In the genomic region with DNA sequence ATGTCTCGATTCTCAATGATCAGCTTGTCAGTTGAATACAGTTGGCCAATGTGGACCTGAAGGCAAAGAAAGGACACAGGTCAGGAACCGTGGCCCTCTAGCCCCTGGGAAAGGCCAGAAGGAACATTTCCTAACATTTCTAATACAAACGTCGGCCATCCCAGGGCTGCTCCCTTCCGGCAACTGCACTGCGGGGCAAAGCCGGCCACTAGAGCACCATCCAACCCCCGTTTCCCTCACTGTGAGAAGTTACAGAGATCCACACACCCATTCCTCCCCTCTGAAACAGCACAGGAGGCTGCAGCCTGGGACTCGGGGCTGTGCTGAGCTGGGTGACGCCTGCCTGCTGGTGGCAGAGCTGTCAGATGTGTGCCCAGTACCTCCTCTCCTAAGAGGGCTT, we compare ENCODE assay signal across 21 cellular contexts. TPM values are rescaled to one million over a fixed set of nuclear protein-coding genes. Genes with fewer than 3 reads are reported as not detected.
DNase-seq lines count a peak whose midpoint lies in the region; ATAC-seq and TF ChIP-seq lines count a peak whose summit lies in the region.
"Had no signal": no experiment of that assay in that cellular context is flagged by ENCODE, and none has a peak within 500 bp of the region (broad histone marks: within the 10 kb centered on the region; RNA-seq: fewer than 3 reads in every experiment).

No MANE protein-coding gene starts in this region.

- H3K4me3 Mint-ChIP-seq in activated CD4-positive, alpha-beta T cell treated with anti-CD3 and anti-CD28 coated beads for 36 hours = no peak overlapping the region
- H3K4me3 Mint-ChIP-seq: CD4-positive, CD25-positive, alpha-beta regulatory T cell; CD8-positive, alpha-beta memory T cell; HFFc6 had no signal

- CTCF ChIA-PET in activated CD4-positive, alpha-beta T cell treated with anti-CD3 and anti-CD28 coated beads for 36 hours (lab: Charles Lee) = no interaction called here

- H3K27ac Mint-ChIP-seq in activated CD4-positive, alpha-beta T cell treated with anti-CD3 and anti-CD28 coated beads for 36 hours = no peak overlapping the region
- H3K27ac Mint-ChIP-seq: CD8-positive, alpha-beta memory T cell; HFFc6 had no signal

- TF ChIP-seq CTCF in VCaP (conservative IDR thresholded peaks at IDR 0.05) = no peak

- peak; percentile 74 for DNase-seq in cardiac septum (ENCODE audit: low spot score)
- DNase-seq in left ventricle myocardium superior = no peak
- peak; percentile 71 for DNase-seq in mesenteric fat pad (ENCODE audit: low spot score)
- no peak for DNase-seq in G401 (ENCODE audit: low spot score)
- no peak for DNase-seq in activated CD4-positive, alpha-beta T cell treated with anti-CD3 and anti-CD28 coated beads for 36 hours
- DNase-seq: ACHN; BE2C; C1 segment of cervical spinal cord; CD4-positive, CD25-positive, alpha-beta regulatory T cell; CD8-positive, alpha-beta memory T cell; COR-L47; DMS 273 treated with DMSO at 0.1 percent for 48 hours; DMS53; DND-41; EL; GOT3; H7; HFFc6 had no signal

- POLR2A ChIA-PET in activated CD4-positive, alpha-beta T cell treated with anti-CD3 and anti-CD28 coated beads for 36 hours (lab: Charles Lee) = no interaction called here

- H3K27ac ChIP-seq in VCaP = peak overlapping the region; percentile 81

- ATAC-seq in left ventricle myocardium superior (peak; percentile 10), GM21786 (IDR thresholded peaks at IDR 0.05; ENCODE audit: unreplicated experiment) (no peak)
- ATAC-seq in activated CD4-positive, alpha-beta T cell treated with anti-CD3 and anti-CD28 coated beads for 36 hours = no peak
- ATAC-seq: HCT116 had no signal

- no peaks in the 10 kb centered on the region for H3K4me1 Mint-ChIP-seq in activated CD4-positive, alpha-beta T cell treated with anti-CD3 and anti-CD28 coated beads for 36 hours
- H3K4me1 Mint-ChIP-seq: CD4-positive, CD25-positive, alpha-beta regulatory T cell; CD8-positive, alpha-beta memory T cell had no signal

- in situ Hi-C loops in G401 (cut with HindIII; ENCODE audit: low sequenced_read_pairs) = no loop called here

- no peaks in the 10 kb centered on the region for H3K9me3 Mint-ChIP-seq in activated CD4-positive, alpha-beta T cell treated with anti-CD3 and anti-CD28 coated beads for 36 hours (ENCODE audit: low read depth)
- H3K9me3 Mint-ChIP-seq: CD8-positive, alpha-beta memory T cell; HFFc6 had no signal

- intact Hi-C loops in cardiac septum (cut with DNase I) = loop anchor here (2.0 kb wide), 1 partner anchor 25 kb away; the partner anchor contains the start of gene PPP1R3G
- intact Hi-C loops in left ventricle myocardium superior (cut with micrococcal nuclease) = no loop called here
- intact Hi-C loops in activated CD4-positive, alpha-beta T cell treated with anti-CD3 and anti-CD28 coated beads for 36 hours (cut with DNase I, micrococcal nuclease) = no loop called here

- no peaks in the 10 kb centered on the region for H3K27me3 Mint-ChIP-seq in activated CD4-positive, alpha-beta T cell treated with anti-CD3 and anti-CD28 coated beads for 36 hours
- H3K27me3 Mint-ChIP-seq: CD4-positive, CD25-positive, alpha-beta regulatory T cell; CD8-positive, alpha-beta memory T cell had no signal

- H3K36me3 Mint-ChIP-seq in activated CD4-positive, alpha-beta T cell treated with anti-CD3 and anti-CD28 coated beads for 36 hours (ENCODE audit: low read depth) = peaks cover 4% of the 10 kb centered on the region

RNA-seq across cellular contexts. Expression of gene PPP1R3G, which starts 24.3 kb away (rescaled TPM):
- 7.7 TPM for total RNA-seq in cardiac septum
- total RNA-seq in left ventricle myocardium superior = 13.9 TPM
- total RNA-seq in mesenteric fat pad = 1.3 TPM
- total RNA-seq in G401 (2014; rRNA removed; shearing (Covaris generic)) = 0.25 and 0.58 TPM in 2 replicates
- under 1 TPM; 0.09 to 0.11 TPM for total RNA-seq in activated CD4-positive, alpha-beta T cell treated with anti-CD3 and anti-CD28 coated beads for 36 hours
- total RNA-seq: CD8-positive, alpha-beta memory T cell had no signal

Comparison
In these comparisons a context has a peak if more than half of its experiments do, and no peak if none do; other contexts are left out.
1. DNase-seq: peak in cardiac septum (single experiment) and mesenteric fat pad (single experiment); none in left ventricle myocardium superior (single experiment), G401 (single experiment) and activated CD4-positive, alpha-beta T cell treated with anti-CD3 and anti-CD28 coated beads for 36 hours (single experiment).